Comparison of ENCODE assay signal across 1 cellular context in the genomic region with DNA sequence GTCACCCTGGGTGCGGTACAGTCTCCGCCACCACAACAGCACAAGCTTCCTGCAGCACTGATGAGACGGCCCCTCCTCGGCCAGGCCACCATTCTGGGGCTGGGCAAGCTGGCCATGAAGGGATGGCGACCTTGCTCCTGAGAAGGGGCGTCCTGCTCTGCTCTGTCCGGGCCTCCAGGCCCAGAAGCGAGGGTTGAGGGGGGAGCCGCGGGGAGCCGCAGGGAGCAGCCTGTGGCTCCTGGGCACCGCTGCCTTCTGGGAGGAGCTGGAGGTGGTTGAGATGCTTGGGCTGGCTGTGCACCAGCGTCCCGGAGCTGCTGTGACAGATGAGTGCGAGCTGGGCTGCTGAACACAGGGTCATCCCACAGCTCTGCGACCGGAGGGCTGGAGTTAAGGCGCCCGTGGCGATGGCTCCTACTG.
TF ChIP-seq lines count a peak whose summit lies in the region.

No MANE protein-coding gene starts in this region.

TF ChIP-seq in IMR-90, 13 proteins besides CTCF, POLR2A, EP300 and RAD21 (continued from another document):
- no peak for TF ChIP-seq NFE2L2 (IDR thresholded peaks at IDR 0.05; ENCODE audit: low read depth, low read length)
- TF ChIP-seq BHLHE40 (IDR thresholded peaks at IDR 0.05; ENCODE audit: low read depth, low read length): no peak
